8 cellular contexts compared by ENCODE assay signal in genomic region chr17:45246338-45246737, GRCh38. TPM values are rescaled to one million over a fixed set of nuclear protein-coding genes. Genes with fewer than 3 reads are reported as not detected.
DNase-seq lines count a peak whose midpoint lies in the region; ATAC-seq and TF ChIP-seq lines count a peak whose summit lies in the region.

No MANE protein-coding gene starts in this region.

- H2AFZ ChIP-seq in IMR-90 (replicated peaks; ENCODE audit: low read length, poor library complexity): peak overlapping the region; percentile 96

- peak overlapping the region; percentile 74 for H2AK9ac ChIP-seq in IMR-90 (replicated peaks; ENCODE audit: low read depth, low read length, poor library complexity)

- no peak overlapping the region for H3K56ac ChIP-seq in IMR-90 (ENCODE audit: extremely low read depth, insufficient read depth, low read length)

- H2AK5ac ChIP-seq in IMR-90 (ENCODE audit: low read depth, low read length): peak overlapping the region; percentile 43; the same call in 1 of the 2 replicates

- peaks cover 0 to 66% (median 32%) of the 10 kb centered on the region in 4 donors for H3K4me1 Mint-ChIP-seq in CD4-positive, CD25-positive, alpha-beta regulatory T cell
- H3K4me1 Mint-ChIP-seq in natural killer cell treated with Interleukin-12 subunit alpha and Interleukin-12 subunit beta and Interleukin-15 and Interleukin-18, amount 100 ng/mL, for 72 hours (ENCODE audit: low read depth in 2 of 2): peaks cover 21 to 32% of the 10 kb centered on the region in 2 donors

- no peak for DNase-seq in CD4-positive, CD25-positive, alpha-beta regulatory T cell
- DNase-seq in IMR-90 (no peak), astrocyte of the spinal cord (ENCODE audit: low read depth, low spot score) (no peak), lower leg skin (ENCODE audit: low spot score in 2 of 2) (no peak), omental fat pad (ENCODE audit: low spot score) (no peak), NCI-H446 treated with DMSO at 0.1 percent for 48 hours (lab: John Stamatoyannopoulos, UW) (no peak)
- DNase-seq in natural killer cell treated with Interleukin-12 subunit alpha and Interleukin-12 subunit beta and Interleukin-15 and Interleukin-18, amount 100 ng/mL, for 72 hours (ENCODE audit: low spot score): no peak

- intact Hi-C loops in IMR-90 (cut with micrococcal nuclease): no loop called here
- intact Hi-C loops in lower leg skin (cut with DNase I; ENCODE audit: low total_unique reads): no loop called here

- H3K18ac ChIP-seq in IMR-90 (ENCODE audit: low read depth, low read length): no peak overlapping the region

- H3K27me3 Mint-ChIP-seq in CD4-positive, CD25-positive, alpha-beta regulatory T cell: no peaks in the 10 kb centered on the region
- no peaks in the 10 kb centered on the region for H3K27me3 Mint-ChIP-seq in natural killer cell treated with Interleukin-12 subunit alpha and Interleukin-12 subunit beta and Interleukin-15 and Interleukin-18, amount 100 ng/mL, for 72 hours

- H3K14ac ChIP-seq in IMR-90 (replicated peaks; ENCODE audit: low read depth, low read length): peak overlapping the region; percentile 37; the same call in 1 of the 2 replicates

- ATAC-seq in CD4-positive, CD25-positive, alpha-beta regulatory T cell (ENCODE audit: low read depth in 2 of 2): no peak
- ATAC-seq in IMR-90 (ENCODE audit: low read depth): no peak
- no peak for ATAC-seq in natural killer cell treated with Interleukin-12 subunit alpha and Interleukin-12 subunit beta and Interleukin-15 and Interleukin-18, amount 100 ng/mL, for 72 hours
- ATAC-seq in omental fat pad (ENCODE audit: low FRiP score): no peak
- no peak for ATAC-seq in HG03108 (IDR thresholded peaks at IDR 0.05; ENCODE audit: unreplicated experiment)

- peaks cover 67% of the 10 kb centered on the region for H3K4me1 ChIP-seq in CD4-positive, CD25-positive, alpha-beta regulatory T cell (ENCODE audit: control insufficient read depth, insufficient read depth, low read length, poor library complexity, severe bottlenecking)
- peaks cover 5% of the 10 kb centered on the region; the same call in 1 of the 2 replicates for H3K4me1 ChIP-seq in IMR-90 (ENCODE audit: control insufficient read depth, insufficient read depth, low read length)

- H4K20me1 ChIP-seq in IMR-90 (ENCODE audit: insufficient read depth, low read length): peaks cover 5% of the 10 kb centered on the region

- H2BK15ac ChIP-seq in IMR-90 (ENCODE audit: low read depth, low read length): no peak overlapping the region

- H3K9me1 ChIP-seq in IMR-90 (ENCODE audit: insufficient read depth, low read length): 0 out of 2 replicates have a peak, but pooled peaks cover 2% of the 10 kb centered on the region

- no peak overlapping the region for H4K5ac ChIP-seq in IMR-90 (ENCODE audit: low read depth, low read length)

- POLR2A ChIA-PET in IMR-90 (lab: Charles Lee; ENCODE audit: unreplicated experiment): no interaction called here

- peaks cover 58% of the 10 kb centered on the region for H3K36me3 ChIP-seq in CD4-positive, CD25-positive, alpha-beta regulatory T cell (ENCODE audit: control insufficient read depth, insufficient read depth, low read length)
- H3K36me3 ChIP-seq in IMR-90 (ENCODE audit: control insufficient read depth, insufficient read depth, low read length): peaks cover 8% of the 10 kb centered on the region; the same call in 1 of the 2 replicates

- peak overlapping the region; percentile 39; the same call in 1 of the 2 replicates for H3K9ac ChIP-seq in IMR-90 (ENCODE audit: low read depth, low read length)

- peaks cover 15% of the 10 kb centered on the region for H3K36me3 Mint-ChIP-seq in CD4-positive, CD25-positive, alpha-beta regulatory T cell
- H3K36me3 Mint-ChIP-seq in natural killer cell treated with Interleukin-12 subunit alpha and Interleukin-12 subunit beta and Interleukin-15 and Interleukin-18, amount 100 ng/mL, for 72 hours: peaks cover 5% of the 10 kb centered on the region

- H2BK120ac ChIP-seq in IMR-90 (ENCODE audit: low read depth, low read length): no peak overlapping the region

- peak overlapping the region; percentile 79 to 97 (median 82) for H3K27ac Mint-ChIP-seq in CD4-positive, CD25-positive, alpha-beta regulatory T cell
- peak overlapping the region in 1 of 2 donors; percentile 73 for H3K27ac Mint-ChIP-seq in natural killer cell treated with Interleukin-12 subunit alpha and Interleukin-12 subunit beta and Interleukin-15 and Interleukin-18, amount 100 ng/mL, for 72 hours

- H3K27me3 ChIP-seq in CD4-positive, CD25-positive, alpha-beta regulatory T cell (ENCODE audit: control insufficient read depth, insufficient read depth, low read length): no peaks in the 10 kb centered on the region
- H3K27me3 ChIP-seq in IMR-90 (ENCODE audit: control insufficient read depth, insufficient read depth, low read length): 0 out of 2 replicates have a peak, but pooled peaks cover 2% of the 10 kb centered on the region

- in situ Hi-C loops in IMR-90 (cut with MboI; ENCODE audit: low sequenced_read_pairs): no loop called here
- in situ Hi-C loops in astrocyte of the spinal cord (cut with HindIII; ENCODE audit: low sequenced_read_pairs): no loop called here

- no peak overlapping the region for H4K91ac ChIP-seq in IMR-90 (ENCODE audit: insufficient read depth, low read depth, low read length)

- no peak for TF ChIP-seq RAD21 in IMR-90 (IDR thresholded peaks at IDR 0.05; ENCODE audit: low read length)

- H3K4me3 Mint-ChIP-seq in CD4-positive, CD25-positive, alpha-beta regulatory T cell: peak overlapping the region; percentile 31 to 92 (median 84)
- H3K4me3 Mint-ChIP-seq in natural killer cell treated with Interleukin-12 subunit alpha and Interleukin-12 subunit beta and Interleukin-15 and Interleukin-18, amount 100 ng/mL, for 72 hours: peak overlapping the region; percentile 80

- no peak overlapping the region for H3K4me3 ChIP-seq in CD4-positive, CD25-positive, alpha-beta regulatory T cell (ENCODE audit: low read depth, low read length)
- H3K4me3 ChIP-seq in IMR-90 (ENCODE audit: insufficient read depth, low read depth, low read length) (no peak overlapping the region), astrocyte of the spinal cord (ENCODE audit: low read depth, low read length) (peak overlapping the region; percentile 47), lower leg skin (ENCODE audit: low read depth, poor library complexity, severe bottlenecking) (no peak overlapping the region)

- H3K27ac ChIP-seq in CD4-positive, CD25-positive, alpha-beta regulatory T cell (ENCODE audit: insufficient read depth, low read length, poor library complexity, severe bottlenecking): peak overlapping the region; percentile 97
- H3K27ac ChIP-seq in IMR-90 (ENCODE audit: insufficient read depth, low read length): no peak overlapping the region

- peak overlapping the region; percentile 84 for H3K4me2 ChIP-seq in IMR-90 (ENCODE audit: low read depth, low read length)

- TF ChIP-seq POLR2A in IMR-90 (IDR thresholded peaks at IDR 0.05; ENCODE audit: low read depth, low read length) (no peak), lower leg skin (IDR thresholded peaks at IDR 0.05) (no peak)

- dilution Hi-C loops in IMR-90 (cut with HindIII; ENCODE audit: low sequenced_read_pairs, unreplicated experiment): no loop called here

- no peak overlapping the region for H2BK20ac ChIP-seq in IMR-90 (ENCODE audit: low read depth, low read length)

- H3K9me3 Mint-ChIP-seq in CD4-positive, CD25-positive, alpha-beta regulatory T cell: no peaks in the 10 kb centered on the region
- H3K9me3 Mint-ChIP-seq in natural killer cell treated with Interleukin-12 subunit alpha and Interleukin-12 subunit beta and Interleukin-15 and Interleukin-18, amount 100 ng/mL, for 72 hours: no peaks in the 10 kb centered on the region

- TF ChIP-seq CTCF in IMR-90 (conservative IDR thresholded peaks at IDR 0.05; ENCODE audit: low read depth, low read length): no peak
- no peak for TF ChIP-seq CTCF in astrocyte of the spinal cord (IDR thresholded peaks at IDR 0.05; ENCODE audit: low read depth, low read length)
- no peak for TF ChIP-seq CTCF in lower leg skin (IDR thresholded peaks at IDR 0.05)
- no peak for TF ChIP-seq CTCF in omental fat pad (IDR thresholded peaks at IDR 0.05)

- no TSS peak for BruUV-seq in IMR-90 (replicated peaks; lab: Mats Ljungman, UMichigan)

- no peak overlapping the region for H3K23ac ChIP-seq in IMR-90 (ENCODE audit: low read depth, low read length)

- H3K4ac ChIP-seq in IMR-90 (ENCODE audit: low read depth, low read length): peak overlapping the region; percentile 54; the same call in 1 of the 2 replicates

- CTCF ChIA-PET in IMR-90 (lab: Yijun Ruan, JAX): interaction anchor here (1.1 to 1.6 kb wide), 3 partner anchors 18 to 37 kb away, joined by 3 read pairs; no protein-coding TSS in a partner anchor

- no peak overlapping the region for H2BK5ac ChIP-seq in IMR-90 (ENCODE audit: low read depth, low read length, poor library complexity, severe bottlenecking)

- peaks cover 0 to 9% of the 10 kb centered on the region in 2 experiments; a peak in 1 of 4 replicates for H3K79me1 ChIP-seq in IMR-90 (ENCODE audit: low read depth in 1 of 2, low read length in 2 of 2)

- peak overlapping the region in 1 of 2 experiments; percentile 36; a peak in 2 of 4 replicates for H4K8ac ChIP-seq in IMR-90 (ENCODE audit: low read depth in 2 of 2, low read length in 2 of 2)

- H3K9me3 ChIP-seq in CD4-positive, CD25-positive, alpha-beta regulatory T cell (ENCODE audit: control insufficient read depth in 2 of 2, low read length in 2 of 2): no peaks in the 10 kb centered on the region
- H3K9me3 ChIP-seq in IMR-90 (ENCODE audit: control insufficient read depth, insufficient read depth, low read length): no peaks in the 10 kb centered on the region

- WGBS in IMR-90 (ENCODE audit: extremely low coverage in 2 of 2, insufficient read length in 1 of 2), 2 experiments: 86% methylated on average over 1 of the region's 8 CpGs; no CpG with 5 or more reads in 1 of the 2 experiments
- 80 to 87% methylated on average over 8 of the region's 8 CpGs for WGBS in lower leg skin, 2 donors

RNA-seq across cellular contexts. Expression of gene SPATA32, which starts 15.6 kb away (rescaled TPM):
- 0.20 TPM for total RNA-seq in CD4-positive, CD25-positive, alpha-beta regulatory T cell
- under 1 TPM in 2 of 4 donors, not detected in 2; 0.36 to 0.60 TPM for polyA plus RNA-seq in CD4-positive, CD25-positive, alpha-beta regulatory T cell
- under 0.01 and 0.18 TPM in 2 replicates for total RNA-seq in IMR-90 (2012; rRNA removed)
- not detected in 2 replicates for polyA plus RNA-seq in IMR-90 (2012; rRNA removed)
- not detected in 2 replicates for polyA plus RNA-seq in IMR-90 (2012; cell fraction: cytosol; rRNA removed)
- polyA plus RNA-seq in IMR-90 (2012; cell fraction: nucleus; rRNA removed; ENCODE audit: low replicate concordance): 0.09 TPM in 1 of 2 replicates, not detected in the other
- total RNA-seq in natural killer cell treated with Interleukin-12 subunit alpha and Interleukin-12 subunit beta and Interleukin-15 and Interleukin-18, amount 100 ng/mL, for 72 hours: under 1 TPM; 0.62 to 0.81 TPM
- total RNA-seq in lower leg skin: not detected
- under 1 TPM in 1 of 4 donors, not detected in 3; 0.65 TPM for total RNA-seq in omental fat pad

RNA-seq across cellular contexts. Expression of gene FMNL1, which starts 24.7 kb away (rescaled TPM):
- 575 TPM for total RNA-seq in CD4-positive, CD25-positive, alpha-beta regulatory T cell
- 10 to 100 TPM; 22.8 to 28.5 (median 24.7) TPM for polyA plus RNA-seq in CD4-positive, CD25-positive, alpha-beta regulatory T cell
- 0.36 and 0.56 TPM in 2 replicates for total RNA-seq in IMR-90 (2012; rRNA removed)
- polyA plus RNA-seq in IMR-90 (2012; rRNA removed): 1.4 and 2.3 TPM in 2 replicates
- 4.2 and 5.3 TPM in 2 replicates for polyA plus RNA-seq in IMR-90 (2012; cell fraction: cytosol; rRNA removed)
- 10.8 and 12.1 TPM in 2 replicates for polyA plus RNA-seq in IMR-90 (2012; cell fraction: nucleus; rRNA removed; ENCODE audit: low replicate concordance)
- 100 to 1,000 TPM; 280 to 380 TPM for total RNA-seq in natural killer cell treated with Interleukin-12 subunit alpha and Interleukin-12 subunit beta and Interleukin-15 and Interleukin-18, amount 100 ng/mL, for 72 hours
- total RNA-seq in lower leg skin: 10 to 100 TPM in 1 of 4 donors, 1 to 10 TPM in 3; 8.3 to 13.6 (median 8.8) TPM
- total RNA-seq in omental fat pad: 10 to 100 TPM; 19.7 to 56.4 (median 38.8) TPM

Comparison
In these comparisons a context has a peak if more than half of its experiments do, and no peak if none do; other contexts are left out.
1. RNA of gene FMNL1, which starts 24.7 kb away (total RNA-seq): 575 TPM in CD4-positive, CD25-positive, alpha-beta regulatory T cell (single experiment) and 280 to 380 TPM in natural killer cell treated with Interleukin-12 subunit alpha and Interleukin-12 subunit beta and Interleukin-15 and Interleukin-18, amount 100 ng/mL, for 72 hours; 19.7 to 56.4 TPM in omental fat pad, 8.3 to 13.6 TPM in lower leg skin and 0.36 to 0.56 TPM in IMR-90; every median in the first group is over 4 times any median in the second.